18 cellular contexts compared by ENCODE assay signal in the genomic region with DNA sequence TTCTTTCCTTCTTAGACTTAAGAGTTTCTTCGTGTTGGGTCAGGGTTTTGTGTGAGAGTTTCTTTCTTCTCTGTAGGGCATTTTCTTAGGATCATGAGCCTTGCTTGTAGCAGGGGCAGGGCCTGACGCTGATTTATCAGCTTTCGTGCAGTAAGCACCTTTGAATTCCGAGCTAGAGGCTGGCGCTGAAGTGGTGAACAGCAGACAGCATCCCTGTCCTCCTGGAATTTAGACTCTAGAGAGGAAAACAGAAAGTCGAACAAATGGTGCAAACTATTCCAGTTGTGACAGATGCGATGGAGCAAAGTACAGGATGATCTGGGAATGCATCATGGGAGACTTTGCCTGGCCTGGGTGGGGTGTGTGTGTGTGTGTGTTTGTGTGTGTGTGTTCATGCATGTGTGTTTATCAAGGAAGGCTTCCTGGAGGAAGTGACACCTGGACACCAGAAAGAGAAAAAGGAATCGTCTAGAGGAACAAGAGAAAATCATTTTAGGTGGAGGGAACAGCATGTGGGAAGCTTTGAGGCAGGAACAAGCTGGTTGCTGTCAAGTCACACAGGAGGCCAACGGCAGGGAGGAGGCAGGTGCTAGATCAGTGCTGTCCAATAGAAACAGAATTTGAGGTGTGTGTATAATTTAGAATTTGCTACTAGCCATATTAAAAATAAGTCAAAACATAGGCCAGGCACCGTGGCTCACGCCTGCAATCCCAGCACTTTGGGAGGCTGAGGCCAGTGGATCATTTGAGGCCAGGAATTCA.
DNase-seq lines count a peak whose midpoint lies in the region; ATAC-seq and TF ChIP-seq lines count a peak whose summit lies in the region.
"Had no signal": no experiment of that assay in that cellular context is flagged by ENCODE, and none has a peak within 500 bp of the region (broad histone marks: within the 10 kb centered on the region; RNA-seq: fewer than 3 reads in every experiment).

No MANE protein-coding gene starts in this region.

- H3K9me3 Mint-ChIP-seq in MCF 10A (ENCODE audit: unreplicated experiment) (no peaks in the 10 kb centered on the region), nephron (peaks cover 6% of the 10 kb centered on the region), type B pancreatic cell (peaks cover 5% of the 10 kb centered on the region)
- H3K9me3 Mint-ChIP-seq in activated T-cell treated with anti-CD3 and anti-CD28 coated beads, Interleukin-2, amount 50 U/mL, for 72 hours = no peaks in the 10 kb centered on the region
- H3K9me3 Mint-ChIP-seq: CD4-positive, alpha-beta T cell; mesothelial cell of epicardium; neural crest cell had no signal

- H3K4me1 Mint-ChIP-seq in MCF 10A (ENCODE audit: insufficient read depth, unreplicated experiment) = no peaks in the 10 kb centered on the region
- H3K4me1 Mint-ChIP-seq in nephron = peaks cover 7% of the 10 kb centered on the region
- peaks cover 33% of the 10 kb centered on the region for H3K4me1 Mint-ChIP-seq in type B pancreatic cell (ENCODE audit: unreplicated experiment)
- H3K4me1 Mint-ChIP-seq in activated T-cell treated with anti-CD3 and anti-CD28 coated beads, Interleukin-2, amount 50 U/mL, for 72 hours (ENCODE audit: low read depth) = no peaks in the 10 kb centered on the region
- H3K4me1 Mint-ChIP-seq: mesothelial cell of epicardium had no signal

- POLR2A ChIA-PET in MCF 10A (lab: Yijun Ruan, JAX) = no interaction called here

- intact Hi-C loops in MCF 10A (cut with micrococcal nuclease) (no loop called here), breast epithelium (cut with DNase I; ENCODE audit: low total_unique reads) (no loop called here), ovary (cut with DNase I) (no loop called here)

- H3K36me3 ChIP-seq in breast epithelium = no peaks in the 10 kb centered on the region
- H3K36me3 ChIP-seq in ovary = no peaks in the 10 kb centered on the region
- H3K36me3 ChIP-seq: gastrocnemius medialis, suprapubic skin had no signal

- no TSS peak for BruUV-seq in MCF 10A (replicated peaks; lab: Mats Ljungman, UMichigan)

- H3K4me1 ChIP-seq in breast epithelium (no peaks in the 10 kb centered on the region), ovary (ENCODE audit: insufficient read depth) (peaks cover 7% of the 10 kb centered on the region)

- H3K9me3 ChIP-seq in breast epithelium (no peaks in the 10 kb centered on the region), ovary (no peaks in the 10 kb centered on the region)
- H3K9me3 ChIP-seq: gastrocnemius medialis, suprapubic skin had no signal

- TF ChIP-seq POLR2A in breast epithelium (IDR thresholded peaks at IDR 0.05) (no peak), ovary (IDR thresholded peaks at IDR 0.05) (no peak)

- H3K4me3 ChIP-seq in breast epithelium = no peak overlapping the region
- no peak overlapping the region for H3K4me3 ChIP-seq in coronary artery
- no peak overlapping the region for H3K4me3 ChIP-seq in ovary
- H3K4me3 ChIP-seq: gastrocnemius medialis, suprapubic skin had no signal

- peaks cover 7% of the 10 kb centered on the region for H3K36me3 Mint-ChIP-seq in MCF 10A (ENCODE audit: insufficient read depth, unreplicated experiment)
- H3K36me3 Mint-ChIP-seq in nephron (ENCODE audit: low read depth) = peaks cover 16% of the 10 kb centered on the region
- peaks cover 13% of the 10 kb centered on the region for H3K36me3 Mint-ChIP-seq in type B pancreatic cell
- H3K36me3 Mint-ChIP-seq in activated T-cell treated with anti-CD3 and anti-CD28 coated beads, Interleukin-2, amount 50 U/mL, for 72 hours (ENCODE audit: insufficient read depth in 2 of 2) = peaks cover 2 to 5% of the 10 kb centered on the region in 2 donors

- no peak for ATAC-seq in activated T-cell treated with anti-CD3 and anti-CD28 coated beads, Interleukin-2, amount 50 U/mL, for 72 hours (replicated peaks in 1 of 2)
- ATAC-seq: gastrocnemius medialis had no signal

- CTCF ChIA-PET in MCF 10A (lab: Yijun Ruan, JAX) = interaction anchor here (0.6 to 1.2 kb wide), 2 partner anchors 25 to 26 kb away, joined by 3 to 4 read pairs; no protein-coding TSS in a partner anchor

- no peak for TF ChIP-seq EP300 in ovary (IDR thresholded peaks at IDR 0.05)

- WGBS in ovary, 3 donors = 89 to 92% (median 90%) methylated on average over 11 of the region's 11 CpGs

- H3K27ac ChIP-seq in breast epithelium = no peak overlapping the region
- H3K27ac ChIP-seq in coronary artery = no peak overlapping the region
- H3K27ac ChIP-seq in ovary = no peak overlapping the region
- H3K27ac ChIP-seq: suprapubic skin had no signal

- H3K27ac Mint-ChIP-seq in MCF 10A (ENCODE audit: low read depth, unreplicated experiment) = peak overlapping the region; percentile 16
- peak overlapping the region in 2 of 3 experiments; percentile 11 to 16 for H3K27ac Mint-ChIP-seq in nephron
- peak overlapping the region; percentile 78 for H3K27ac Mint-ChIP-seq in type B pancreatic cell
- H3K27ac Mint-ChIP-seq in activated T-cell treated with anti-CD3 and anti-CD28 coated beads, Interleukin-2, amount 50 U/mL, for 72 hours = no peak overlapping the region
- H3K27ac Mint-ChIP-seq: CD4-positive, alpha-beta T cell; mesothelial cell of epicardium had no signal

- no peak for DNase-seq in MCF 10A (ENCODE audit: unreplicated experiment)
- no peak for DNase-seq in breast epithelium (ENCODE audit: low spot score in 2 of 2)
- DNase-seq in coronary artery (ENCODE audit: low spot score) = peak; percentile 35
- DNase-seq in type B pancreatic cell (ENCODE audit: extremely low spot score, unreplicated experiment) = no peak
- DNase-seq in activated T-cell treated with anti-CD3 and anti-CD28 coated beads, Interleukin-2, amount 50 U/mL, for 72 hours = no peak
- DNase-seq in RPMI8226 = no peak
- DNase-seq in ovary = no peak
- DNase-seq: CD4-positive, alpha-beta T cell; DMS153; gastrocnemius medialis; GDM1; NCI-H1417; NCI-H526; stimulated activated CD4-positive, alpha-beta T cell treated with anti-CD3 and anti-CD28 coated beads, Interleukin-12 subunit alpha, Interleukin-12 subunit beta, amount 100 ng/mL, for 4 hours had no signal

- H3K27me3 ChIP-seq in breast epithelium (no peaks in the 10 kb centered on the region), ovary (no peaks in the 10 kb centered on the region)
- H3K27me3 ChIP-seq: gastrocnemius medialis, suprapubic skin had no signal

- no peak overlapping the region for H3K4me3 Mint-ChIP-seq in MCF 10A (ENCODE audit: unreplicated experiment)
- no peak overlapping the region for H3K4me3 Mint-ChIP-seq in nephron
- no peak overlapping the region for H3K4me3 Mint-ChIP-seq in type B pancreatic cell
- H3K4me3 Mint-ChIP-seq in activated T-cell treated with anti-CD3 and anti-CD28 coated beads, Interleukin-2, amount 50 U/mL, for 72 hours = no peak overlapping the region
- H3K4me3 Mint-ChIP-seq: CD4-positive, alpha-beta T cell; mesothelial cell of epicardium; neural crest cell had no signal

- TF ChIP-seq CTCF in MCF 10A (IDR thresholded peaks at IDR 0.05; ENCODE audit: unreplicated experiment) = no peak
- no peak for TF ChIP-seq CTCF in breast epithelium (IDR thresholded peaks at IDR 0.05)
- TF ChIP-seq CTCF in coronary artery (IDR thresholded peaks at IDR 0.05) = no peak
- no peak for TF ChIP-seq CTCF in nephron (IDR thresholded peaks at IDR 0.05; ENCODE audit: unreplicated experiment in 3 of 3)
- TF ChIP-seq CTCF in type B pancreatic cell (conservative IDR thresholded peaks at IDR 0.05) = no peak
- no peak for TF ChIP-seq CTCF in ovary (IDR thresholded peaks at IDR 0.05)

- H3K27me3 Mint-ChIP-seq in MCF 10A (ENCODE audit: insufficient read depth, unreplicated experiment) (no peaks in the 10 kb centered on the region), nephron (ENCODE audit: low read depth) (no peaks in the 10 kb centered on the region), type B pancreatic cell (no peaks in the 10 kb centered on the region)
- no peaks in the 10 kb centered on the region for H3K27me3 Mint-ChIP-seq in activated T-cell treated with anti-CD3 and anti-CD28 coated beads, Interleukin-2, amount 50 U/mL, for 72 hours (ENCODE audit: low read depth)
- H3K27me3 Mint-ChIP-seq: CD4-positive, alpha-beta T cell had no signal
